ENCODE assay signal across 21 cellular contexts in genomic region chr1:2394761-2395160, GRCh38. TPM values are rescaled to one million over a fixed set of nuclear protein-coding genes. Genes with fewer than 3 reads are reported as not detected.
DNase-seq lines count a peak whose midpoint lies in the region; ATAC-seq and TF ChIP-seq lines count a peak whose summit lies in the region.
"Had no signal": no experiment of that assay in that cellular context is flagged by ENCODE, and none has a peak within 500 bp of the region (broad histone marks: within the 10 kb centered on the region; RNA-seq: fewer than 3 reads in every experiment).

No MANE protein-coding gene starts in this region.

- no peak for TF ChIP-seq CTCF in HFFc6 (IDR thresholded peaks at IDR 0.05)

- H3K36me3 Mint-ChIP-seq in HFFc6 (ENCODE audit: low read depth) (peaks cover 40% of the 10 kb centered on the region), naive B cell (peaks cover 7 to 10% of the 10 kb centered on the region in 2 donors)
- peaks cover 44% of the 10 kb centered on the region for H3K36me3 Mint-ChIP-seq in activated naive CD8-positive, alpha-beta T cell treated with anti-CD3 and anti-CD28 coated beads, Interleukin-2, amount 50 U/mL, for 24 hours (ENCODE audit: low read depth)

- H3K4me1 ChIP-seq in BLaER1 (peaks cover 33% of the 10 kb centered on the region), aorta (ENCODE audit: control insufficient read depth in 1 of 2, insufficient read depth in 2 of 2, low read length in 2 of 2) (no peaks in the 10 kb centered on the region)

- H3K36me3 ChIP-seq in BLaER1 (peaks cover 70% of the 10 kb centered on the region), aorta (ENCODE audit: control insufficient read depth in 1 of 2, insufficient read depth in 2 of 2, low read length in 1 of 2) (peaks cover 0 to 6% of the 10 kb centered on the region in 2 donors)

- H3K9me3 Mint-ChIP-seq in HFFc6 (no peaks in the 10 kb centered on the region), naive B cell (no peaks in the 10 kb centered on the region)
- H3K9me3 Mint-ChIP-seq in activated naive CD8-positive, alpha-beta T cell treated with anti-CD3 and anti-CD28 coated beads, Interleukin-2, amount 50 U/mL, for 24 hours, result no peaks in the 10 kb centered on the region
- H3K9me3 Mint-ChIP-seq: central memory CD8-positive, alpha-beta T cell had no signal

- H3K27ac ChIP-seq in BLaER1, result peak overlapping the region; percentile 16; the same call in 1 of the 2 replicates
- H3K27ac ChIP-seq in aorta (ENCODE audit: low read depth in 1 of 2, low read length in 2 of 2), result no peak overlapping the region
- H3K27ac ChIP-seq: KMS-11, right atrium auricular region, tibial nerve had no signal

- H3K4me3 ChIP-seq in BLaER1, result no peak overlapping the region
- H3K4me3 ChIP-seq in aorta (ENCODE audit: low read length in 2 of 2), result no peak overlapping the region
- H3K4me3 ChIP-seq: right atrium auricular region, tibial nerve had no signal

- peaks cover 78% of the 10 kb centered on the region for H4K20me1 ChIP-seq in BLaER1

- ATAC-seq in activated naive CD8-positive, alpha-beta T cell treated with anti-CD3 and anti-CD28 coated beads, Interleukin-2, amount 50 U/mL, for 24 hours, result no peak
- no peak for ATAC-seq in naive B cell (ENCODE audit: low read depth in 2 of 2)
- no peak for ATAC-seq in aorta (ENCODE audit: low FRiP score)
- ATAC-seq: left lobe of liver had no signal

- no peak for DNase-seq in HFFc6
- DNase-seq in activated naive CD8-positive, alpha-beta T cell treated with anti-CD3 and anti-CD28 coated beads, Interleukin-2, amount 50 U/mL, for 24 hours, result no peak
- no peak for DNase-seq in naive B cell
- DNase-seq in NCI-H1105 (lab: John Stamatoyannopoulos, UW), result no peak
- DNase-seq in DMS79 treated with DMSO at 0.1 percent for 48 hours (lab: John Stamatoyannopoulos, UW), result no peak
- no peak for DNase-seq in GM03348 (ENCODE audit: low spot score)
- no peak for DNase-seq in aorta
- DNase-seq: activated CD4-positive, alpha-beta T cell treated with anti-CD3 and anti-CD28 coated beads, Interleukin-2, amount 50 U/mL, for 4 hours; amygdala; COR-L47; effector memory CD4-positive, alpha-beta T cell; NCI-H1048; NCI-H2081; NCI-H510A treated with DMSO at 0.1 percent for 48 hours; stimulated activated naive CD4-positive, alpha-beta T cell treated with Interleukin-2 at 50 U/mL for 16 hours had no signal

- H3K9me3 ChIP-seq in BLaER1 (no peaks in the 10 kb centered on the region), aorta (ENCODE audit: control insufficient read depth, low read length) (no peaks in the 10 kb centered on the region)
- H3K9me3 ChIP-seq: right atrium auricular region, tibial nerve had no signal

- H3K27ac Mint-ChIP-seq in HFFc6 (peak overlapping the region; percentile 30), naive B cell (peak overlapping the region in 4 of 6 donors; percentile 24 to 79 (median 68))
- H3K27ac Mint-ChIP-seq in activated naive CD8-positive, alpha-beta T cell treated with anti-CD3 and anti-CD28 coated beads, Interleukin-2, amount 50 U/mL, for 24 hours, result peak overlapping the region; percentile 52

- no peak overlapping the region for H3K9ac ChIP-seq in BLaER1
- H3K9ac ChIP-seq: KMS-11 had no signal

- peaks cover 36% of the 10 kb centered on the region for H3K4me1 Mint-ChIP-seq in HFFc6 (ENCODE audit: low read depth)
- H3K4me1 Mint-ChIP-seq in activated naive CD8-positive, alpha-beta T cell treated with anti-CD3 and anti-CD28 coated beads, Interleukin-2, amount 50 U/mL, for 24 hours, result peaks cover 35% of the 10 kb centered on the region
- H3K4me1 Mint-ChIP-seq in naive B cell, result peaks cover 33 to 49% (median 46%) of the 10 kb centered on the region in 3 donors

- H3K27me3 ChIP-seq in BLaER1 (no peaks in the 10 kb centered on the region), aorta (ENCODE audit: control insufficient read depth in 1 of 2, insufficient read depth in 2 of 2, low read length in 1 of 2) (no peaks in the 10 kb centered on the region)
- H3K27me3 ChIP-seq: right atrium auricular region, tibial nerve had no signal

- intact Hi-C loops in aorta (cut with DNase I), result no loop called here

- WGBS in aorta, 2 donors, result 77% methylated on average over 11 of the region's 11 CpGs

- H3K4me3 Mint-ChIP-seq in HFFc6, result peak overlapping the region; percentile 39; the same call in 1 of the 2 replicates
- H3K4me3 Mint-ChIP-seq in activated naive CD8-positive, alpha-beta T cell treated with anti-CD3 and anti-CD28 coated beads, Interleukin-2, amount 50 U/mL, for 24 hours, result no peak overlapping the region
- H3K4me3 Mint-ChIP-seq in naive B cell, result peak overlapping the region in 3 of 8 donors; percentile 16 to 91 (median 54)
- H3K4me3 Mint-ChIP-seq: central memory CD8-positive, alpha-beta T cell had no signal

- H3K4me2 ChIP-seq in BLaER1, result no peak overlapping the region
- H3K4me2 ChIP-seq: KMS-11 had no signal

- H3K27me3 Mint-ChIP-seq in HFFc6 (ENCODE audit: insufficient read depth) (peaks cover 5% of the 10 kb centered on the region), naive B cell (no peaks in the 10 kb centered on the region)
- H3K27me3 Mint-ChIP-seq in activated naive CD8-positive, alpha-beta T cell treated with anti-CD3 and anti-CD28 coated beads, Interleukin-2, amount 50 U/mL, for 24 hours, result no peaks in the 10 kb centered on the region
- H3K27me3 Mint-ChIP-seq: central memory CD8-positive, alpha-beta T cell had no signal

RNA-seq across cellular contexts. Expression of gene RER1, which starts 3.1 kb away (rescaled TPM):
- total RNA-seq in HFFc6 (2021; fragmentation: NEBNext Ultra II Directional; extraction: Animal tissue kit (Norgen Biotek cat#: 25700)), result 100 to 1,000 TPM; 254 to 303 (median 283) TPM
- polyA plus RNA-seq in naive B cell (ENCODE audit: low read depth in 6 of 6), result 100 to 1,000 TPM; 116 to 129 (median 121) TPM
- total RNA-seq in aorta, result 10 to 100 TPM; 91.0 to 99.8 TPM
- polyA plus RNA-seq in aorta, result 10 to 100 TPM; 41.1 to 75.8 TPM

RNA-seq across cellular contexts. Expression of gene MORN1, which starts 3.4 kb away (rescaled TPM):
- 1 to 10 TPM; 5.3 to 8.9 (median 6.9) TPM for total RNA-seq in HFFc6 (2021; fragmentation: NEBNext Ultra II Directional; extraction: Animal tissue kit (Norgen Biotek cat#: 25700))
- polyA plus RNA-seq in naive B cell (ENCODE audit: low read depth in 6 of 6) (1 to 10 TPM in 5 of 6 donors, under 1 TPM in 1; 0.29 to 7.1 (median 6.1) TPM), aorta (1 to 10 TPM in 1 of 2 donors, under 1 TPM in 1; 0.50 to 9.0 TPM)
- total RNA-seq in aorta, result 10 to 100 TPM in 1 of 2 donors, 1 to 10 TPM in 1; 4.7 to 12.0 TPM

RNA-seq across cellular contexts. Expression of gene PEX10, which starts 17.6 kb away (rescaled TPM):
- total RNA-seq in HFFc6 (2021; fragmentation: NEBNext Ultra II Directional; extraction: Animal tissue kit (Norgen Biotek cat#: 25700)), result 10 to 100 TPM; 25.4 to 29.8 (median 26.4) TPM
- polyA plus RNA-seq in naive B cell (ENCODE audit: low read depth in 6 of 6) (10 to 100 TPM; 10.7 to 24.1 (median 15.1) TPM), aorta (10 to 100 TPM in 1 of 2 donors, 1 to 10 TPM in 1; 4.0 to 15.3 TPM)
- total RNA-seq in aorta, result 10 to 100 TPM in 1 of 2 donors, 1 to 10 TPM in 1; 9.8 to 13.1 TPM
